ENCODE assay signal across 9 cellular contexts in genomic region chr13:44573790-44574465, GRCh38.
DNase-seq lines count a peak whose midpoint lies in the region; ATAC-seq and TF ChIP-seq lines count a peak whose summit lies in the region.
"Had no signal": no experiment of that assay in that cellular context is flagged by ENCODE, and none has a peak within 500 bp of the region (broad histone marks: within the 10 kb centered on the region; RNA-seq: fewer than 3 reads in every experiment).

No MANE protein-coding gene starts in this region.

- H3K9me3 ChIP-seq in BLaER1, result no peaks in the 10 kb centered on the region
- no peaks in the 10 kb centered on the region for H3K9me3 ChIP-seq in WERI-Rb-1 (ENCODE audit: severe bottlenecking)
- H3K9me3 ChIP-seq: neutrophil had no signal

- H3K27me3 ChIP-seq in BLaER1, result no peaks in the 10 kb centered on the region
- no peaks in the 10 kb centered on the region for H3K27me3 ChIP-seq in WERI-Rb-1 (ENCODE audit: insufficient read depth, low read depth, severe bottlenecking)

- H3K4me1 ChIP-seq in BLaER1, result peaks cover 55% of the 10 kb centered on the region

- H3K4me3 ChIP-seq in BLaER1 (no peak overlapping the region), WERI-Rb-1 (ENCODE audit: low read depth, low read length) (no peak overlapping the region)

- H3K4me2 ChIP-seq in BLaER1, result peak overlapping the region; percentile 93

- ATAC-seq in HG03196 (IDR thresholded peaks at IDR 0.05; ENCODE audit: unreplicated experiment), result no peak

- DNase-seq in GM19240 (ENCODE audit: insufficient read length, low spot score) (peak; percentile 1), WERI-Rb-1 (no peak), iPS-NIHi11 (ENCODE audit: low spot score) (peak; percentile 11), NCI-H2171 (lab: John Stamatoyannopoulos, UW) (no peak), NCI-H187 (lab: John Stamatoyannopoulos, UW) (no peak)
- no peak for DNase-seq in effector CD8-positive, alpha-beta T cell (lab: John Stamatoyannopoulos, UW)

- H4K20me1 ChIP-seq in BLaER1, result peaks cover 41% of the 10 kb centered on the region; the same call in 1 of the 2 replicates

- TF ChIP-seq CTCF in WERI-Rb-1 (IDR thresholded peaks at IDR 0.05; ENCODE audit: low read depth, low read length), result peak; percentile 30; the same call in 1 of the 2 replicates

- H3K36me3 ChIP-seq in BLaER1, result peaks cover 11% of the 10 kb centered on the region; the same call in 1 of the 2 replicates
- peaks cover 13% of the 10 kb centered on the region for H3K36me3 ChIP-seq in WERI-Rb-1
- H3K36me3 ChIP-seq: neutrophil had no signal

- no peak overlapping the region for H3K27ac ChIP-seq in BLaER1
- H3K27ac ChIP-seq in WERI-Rb-1, result no peak overlapping the region
- H3K27ac ChIP-seq: neutrophil had no signal

- no peak overlapping the region for H3K9ac ChIP-seq in BLaER1

Comparison
In these comparisons a context has a peak if more than half of its experiments do, and no peak if none do; other contexts are left out.
1. DNase-seq: peak in GM19240 (single experiment) and iPS-NIHi11 (single experiment); none in WERI-Rb-1 (single experiment), effector CD8-positive, alpha-beta T cell (single experiment), NCI-H2171 (single experiment) and NCI-H187 (0 of 2).